Comparison of ENCODE assay signal across 8 cellular contexts in genomic region chr15:42207674-42208579, GRCh38. TPM values are rescaled to one million over a fixed set of nuclear protein-coding genes. Genes with fewer than 3 reads are reported as not detected.
A peak's percentile ranks its signal among the peaks of the same experiment; 100 is the strongest.
DNase-seq lines count a peak whose midpoint lies in the region; ATAC-seq lines count a peak whose summit lies in the region.

Gene VPS39 (minus strand): TSS chr15:42208304. CDS start chr15:42208153, 151 bp downstream.

- H3K27ac Mint-ChIP-seq in memory B cell: peak within 1 kb of the TSS; percentile 97

- peak within 1 kb of the TSS; percentile 96 for H3K9ac ChIP-seq in endocrine pancreas (ENCODE audit: control insufficient read depth, insufficient read depth, low read length)

- no peaks in the 10 kb centered on the region for H3K36me3 ChIP-seq in endocrine pancreas (ENCODE audit: control insufficient read depth, insufficient read depth, low read length)

- H3K36me3 Mint-ChIP-seq in memory B cell: peaks cover 18% of the 10 kb centered on the region

- peaks cover 15% of the 10 kb centered on the region for H3K4me1 ChIP-seq in endocrine pancreas (ENCODE audit: control insufficient read depth, insufficient read depth, low read length)

- H3K9me3 ChIP-seq in endocrine pancreas (ENCODE audit: control insufficient read depth, low read length): no peaks in the 10 kb centered on the region

- no peaks in the 10 kb centered on the region for H3K9me3 Mint-ChIP-seq in memory B cell

- DNase-seq in CMK (ENCODE audit: low read depth) (peak; percentile 31), HT1080 (ENCODE audit: low read depth) (peak; percentile 81), NOMO-1 treated with dmso at 0.1 percent for 144 hours (lab: John Stamatoyannopoulos, UW; ENCODE audit: unreplicated experiment) (peak; percentile 83), memory B cell (ENCODE audit: low spot score in 2 of 2) (peak; percentile 71 to 83)
- peak; percentile 43 to 64 (median 52) for DNase-seq in activated CD8-positive, alpha-beta memory T cell treated with anti-CD3 and anti-CD28 coated beads for 48 hours (ENCODE audit: low read depth in 2 of 3, low spot score in 2 of 3)
- DNase-seq in stimulated activated CD8-positive, alpha-beta memory T cell treated with anti-CD3 and anti-CD28 coated beads, Interleukin-12 subunit alpha, Interleukin-12 subunit beta, amount 100 ng/mL, for 1 hour (ENCODE audit: low read depth): peak; percentile 68

- peaks cover 28% of the 10 kb centered on the region for H3K4me1 Mint-ChIP-seq in memory B cell

- peak; percentile 52 for ATAC-seq in GM19468 (IDR thresholded peaks at IDR 0.05; ENCODE audit: extremely low read depth, unreplicated experiment)
- peak; percentile 98 for ATAC-seq in memory B cell (ENCODE audit: low read depth)

- peak within 1 kb of the TSS; percentile 94 for H3K4me3 ChIP-seq in endocrine pancreas (ENCODE audit: control insufficient read depth, insufficient read depth, low read length)

- no peaks in the 10 kb centered on the region for H3K27me3 ChIP-seq in endocrine pancreas (ENCODE audit: control insufficient read depth, insufficient read depth, low read length)

- H3K4me3 Mint-ChIP-seq in memory B cell: peak within 1 kb of the TSS; percentile 95

- H3K27me3 Mint-ChIP-seq in memory B cell: no peaks in the 10 kb centered on the region

RNA-seq across cellular contexts. Expression of gene VPS39, which starts in this region (rescaled TPM):
- 13.3 and 17.7 TPM in 2 replicates for total RNA-seq in HT1080 (2014; rRNA removed; shearing (Covaris generic))
- polyA plus RNA-seq in HT1080 (2015; cell fraction: cytosol; rRNA removed): 31.8 and 34.7 TPM in 2 replicates
- 114 and 118 TPM in 2 replicates for polyA plus RNA-seq in HT1080 (2015; cell fraction: nucleus; rRNA removed)

Comparison
In these comparisons a context has a peak if more than half of its experiments do, and no peak if none do; other contexts are left out.
1. Peak in every context shown above with its lines: DNase-seq, ATAC-seq and H3K4me3 ChIP-seq.
2. DNase-seq: peak in every context shown above with its lines; median percentile 83 in NOMO-1 treated with dmso at 0.1 percent for 144 hours; 81 in HT1080; 77 in memory B cell; 68 in stimulated activated CD8-positive, alpha-beta memory T cell treated with anti-CD3 and anti-CD28 coated beads, Interleukin-12 subunit alpha, Interleukin-12 subunit beta, amount 100 ng/mL, for 1 hour; 52 in activated CD8-positive, alpha-beta memory T cell treated with anti-CD3 and anti-CD28 coated beads for 48 hours; 31 in CMK.